ENCODE assay signal across 8 cellular contexts in the genomic region with DNA sequence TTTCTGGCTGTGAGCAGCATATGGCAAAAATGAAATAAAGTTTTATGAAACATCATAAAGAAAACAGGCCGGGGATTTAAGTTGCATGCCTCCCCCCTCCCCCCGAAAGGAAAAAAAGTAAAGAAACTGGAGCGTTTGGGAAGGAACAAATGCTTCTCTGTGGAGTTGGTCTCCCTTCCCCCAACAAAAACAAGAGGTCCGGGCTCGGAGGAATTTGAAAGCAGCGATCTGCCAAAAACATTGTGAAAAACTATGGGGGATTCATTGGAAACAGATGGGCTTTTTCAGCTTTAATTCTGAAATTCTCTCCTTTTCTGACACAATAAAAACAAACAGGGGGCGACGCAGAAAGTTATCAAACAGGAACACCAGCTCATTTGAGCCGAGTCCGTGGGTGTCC. TPM values are rescaled to one million over a fixed set of nuclear protein-coding genes. Genes with fewer than 3 reads are reported as not detected.
DNase-seq lines count a peak whose midpoint lies in the region; ATAC-seq and TF ChIP-seq lines count a peak whose summit lies in the region.

No MANE protein-coding gene starts in this region.

- H3K4me3 ChIP-seq in coronary artery = peak overlapping the region; percentile 87
- peak overlapping the region; percentile 68 for H3K4me3 ChIP-seq in mesodermal cell (ENCODE audit: extremely low read depth, insufficient read depth, low read length, poor library complexity, severe bottlenecking)
- peak overlapping the region; percentile 62 for H3K4me3 ChIP-seq in upper lobe of right lung

- H3K27ac ChIP-seq in coronary artery (peak overlapping the region; percentile 58 to 85), mesodermal cell (ENCODE audit: low read depth, low read length, severe bottlenecking) (no peak overlapping the region), upper lobe of right lung (peak overlapping the region; percentile 58)

- no peak for ATAC-seq in activated T-cell treated with anti-CD3 and anti-CD28 coated beads, Interleukin-2, amount 50 U/mL, for 72 hours (replicated peaks in 1 of 2)
- ATAC-seq in upper lobe of right lung = no peak
- ATAC-seq in GM21367 (IDR thresholded peaks at IDR 0.05; ENCODE audit: unreplicated experiment) = no peak

- H3K4me1 Mint-ChIP-seq in activated T-cell treated with anti-CD3 and anti-CD28 coated beads, Interleukin-2, amount 50 U/mL, for 72 hours (ENCODE audit: low read depth) = peaks cover 17% of the 10 kb centered on the region

- H3K27me3 Mint-ChIP-seq in activated T-cell treated with anti-CD3 and anti-CD28 coated beads, Interleukin-2, amount 50 U/mL, for 72 hours (ENCODE audit: low read depth) = peaks cover 65% of the 10 kb centered on the region

- intact Hi-C loops in upper lobe of right lung (cut with DNase I) = no loop called here

- H3K4me1 ChIP-seq in mesodermal cell (ENCODE audit: control insufficient read depth, insufficient read depth, low read length, poor library complexity, severe bottlenecking) (no peaks in the 10 kb centered on the region), upper lobe of right lung (peaks cover 9% of the 10 kb centered on the region)

- WGBS in mesodermal cell (ENCODE audit: insufficient coverage in 2 of 2), 2 experiments = 0% methylated on average over 4 of the region's 10 CpGs

- TF ChIP-seq CTCF in coronary artery (IDR thresholded peaks at IDR 0.05) = no peak
- no peak for TF ChIP-seq CTCF in upper lobe of right lung (IDR thresholded peaks at IDR 0.05)

- peak overlapping the region; percentile 70 to 74 for H3K4me3 Mint-ChIP-seq in activated T-cell treated with anti-CD3 and anti-CD28 coated beads, Interleukin-2, amount 50 U/mL, for 72 hours

- H3K9me3 ChIP-seq in mesodermal cell (ENCODE audit: control insufficient read depth, low read length) (no peaks in the 10 kb centered on the region), upper lobe of right lung (no peaks in the 10 kb centered on the region)

- H3K27me3 ChIP-seq in upper lobe of right lung = peaks cover 13% of the 10 kb centered on the region

- H3K36me3 Mint-ChIP-seq in activated T-cell treated with anti-CD3 and anti-CD28 coated beads, Interleukin-2, amount 50 U/mL, for 72 hours (ENCODE audit: insufficient read depth in 2 of 2) = no peaks in the 10 kb centered on the region

- peaks cover 3% of the 10 kb centered on the region for H3K36me3 ChIP-seq in mesodermal cell (ENCODE audit: control insufficient read depth, insufficient read depth, low read length)
- no peaks in the 10 kb centered on the region for H3K36me3 ChIP-seq in upper lobe of right lung

- DNase-seq in activated T-cell treated with anti-CD3 and anti-CD28 coated beads, Interleukin-2, amount 50 U/mL, for 72 hours = no peak
- DNase-seq in activated T-cell treated with anti-CD3 and anti-CD28 coated beads for 4 hours (no peak), coronary artery (ENCODE audit: low spot score) (no peak), upper lobe of right lung (no peak), OCI-M1 (lab: John Stamatoyannopoulos, UW) (no peak)
- no peak for DNase-seq in stimulated activated CD4-positive, alpha-beta T cell treated with anti-CD3 and anti-CD28 coated beads, Interleukin-2, amount 100 ng/mL, for 24 hours

- H3K9me3 Mint-ChIP-seq in activated T-cell treated with anti-CD3 and anti-CD28 coated beads, Interleukin-2, amount 50 U/mL, for 72 hours = no peaks in the 10 kb centered on the region

- no peak overlapping the region for H3K27ac Mint-ChIP-seq in activated T-cell treated with anti-CD3 and anti-CD28 coated beads, Interleukin-2, amount 50 U/mL, for 72 hours

RNA-seq across cellular contexts. Expression of gene RGMA, which starts 17.0 kb away (rescaled TPM):
- total RNA-seq in activated T-cell treated with anti-CD3 and anti-CD28 coated beads, Interleukin-2, amount 50 U/mL, for 72 hours = 1 to 10 TPM in 1 of 2 donors, under 1 TPM in 1; 0.53 to 1.7 TPM
- 6.7 TPM for polyA plus RNA-seq in mesodermal cell (2013, experiment 1 of 2)
- 4.5 TPM for polyA plus RNA-seq in mesodermal cell (2013, experiment 2 of 2)
- 4.1 TPM for total RNA-seq in upper lobe of right lung
